10 cellular contexts compared by ENCODE assay signal in the genomic region with DNA sequence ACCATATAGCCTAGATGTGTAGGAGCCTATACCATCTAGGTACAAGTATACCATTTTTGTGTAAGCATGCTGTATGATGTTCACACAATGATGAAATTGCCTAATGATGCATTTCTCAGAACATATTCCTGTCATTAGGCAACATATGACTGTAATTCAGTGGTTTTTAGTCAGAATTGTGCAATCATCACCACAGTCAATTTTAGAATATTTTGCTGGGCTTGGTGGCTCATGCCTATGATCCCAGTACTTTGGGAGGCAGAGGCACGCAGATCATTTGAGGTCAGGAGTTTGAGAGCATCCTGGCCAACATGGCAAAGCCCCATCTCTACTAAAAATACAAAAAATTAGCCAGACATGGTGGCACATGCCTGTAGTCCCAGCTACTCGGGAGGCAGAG. TPM values are rescaled to one million over a fixed set of nuclear protein-coding genes. Genes with fewer than 3 reads are reported as not detected.
DNase-seq lines count a peak whose midpoint lies in the region; ATAC-seq and TF ChIP-seq lines count a peak whose summit lies in the region.
"Not testable (repeated sequence)": the region's sequence is repeated elsewhere in the genome, so short reads cannot be mapped to it uniquely, and the experiment has no call there.
"Had no signal": no experiment of that assay in that cellular context is flagged by ENCODE, and none has a peak within 500 bp of the region (broad histone marks: within the 10 kb centered on the region; RNA-seq: fewer than 3 reads in every experiment).

No MANE protein-coding gene starts in this region.

- H4K20me1 ChIP-seq in HCT116 (ENCODE audit: insufficient read depth) = peaks cover 13% of the 10 kb centered on the region

- ATAC-seq in HCT116 = not testable (repeated sequence)
- peak; percentile 75 for ATAC-seq in Right ventricle myocardium inferior
- ATAC-seq in mucosa of descending colon = peak; percentile 42

- peaks cover 97% of the 10 kb centered on the region for H3K79me2 ChIP-seq in HCT116 (ENCODE audit: insufficient read depth, low read length)

- TF ChIP-seq RAD21 in HCT116 (IDR thresholded peaks at IDR 0.05; ENCODE audit: low read depth) = not testable (repeated sequence)

- H3K27me3 ChIP-seq in HCT116 (ENCODE audit: insufficient read depth, low read length); breast epithelium: not testable (repeated sequence)

- not testable (repeated sequence) for TF ChIP-seq POLR2A in HCT116 (IDR thresholded peaks at IDR 0.05; ENCODE audit: borderline replicate concordance, extremely low read depth, insufficient read depth, insufficient read length); breast epithelium (IDR thresholded peaks at IDR 0.05)

- intact Hi-C loops in HCT116 (cut with micrococcal nuclease); Right ventricle myocardium inferior (cut with DNase I); mucosa of descending colon (cut with DNase I, micrococcal nuclease): not testable (repeated sequence)
- intact Hi-C loops in activated CD4-positive, alpha-beta memory T cell treated with anti-CD3 and anti-CD28 coated beads for 36 hours (cut with micrococcal nuclease) = loop anchor here (1.0 to 5.0 kb wide), 2 partner anchors 18 to 46 kb away; no protein-coding TSS in a partner anchor
- intact Hi-C loops in breast epithelium (cut with DNase I; ENCODE audit: low total_unique reads) = loop anchor here (5.0 kb wide), 1 partner anchor 399 kb away; no protein-coding TSS in a partner anchor

- H3K9ac ChIP-seq in HCT116 (ENCODE audit: low read length) = not testable (repeated sequence)

- not testable (repeated sequence) for H3K4me1 ChIP-seq in HCT116 (ENCODE audit: control insufficient read depth in 1 of 2, insufficient read depth in 2 of 2, low read length in 2 of 2); breast epithelium
- H3K4me1 ChIP-seq in mucosa of descending colon (ENCODE audit: low read depth) = peaks cover 27% of the 10 kb centered on the region

- H3K36me3 ChIP-seq in HCT116 (ENCODE audit: control insufficient read depth in 1 of 2, insufficient read depth in 2 of 2, low read length in 2 of 2); breast epithelium; mucosa of descending colon (ENCODE audit: low read depth): not testable (repeated sequence)

- H3K27ac Mint-ChIP-seq in activated CD4-positive, alpha-beta memory T cell treated with anti-CD3 and anti-CD28 coated beads for 36 hours = peak overlapping the region; percentile 62

- POLR2A ChIA-PET in HCT116 (lab: Charles Lee) = not testable (repeated sequence)
- POLR2A ChIA-PET in activated CD4-positive, alpha-beta memory T cell treated with anti-CD3 and anti-CD28 coated beads for 36 hours (lab: Charles Lee) = interaction anchor here (0.8 to 2.2 kb wide), 3 partner anchors 18 to 23 kb away, joined by 3 to 9 read pairs (median 4); partner anchors contain the start of gene UBE2R2

- H3K9me3 ChIP-seq in HCT116 (ENCODE audit: control insufficient read depth in 1 of 2, insufficient read depth in 1 of 2, low read depth in 1 of 2, low read length in 2 of 2); breast epithelium; mucosa of descending colon: not testable (repeated sequence)

- H3K36me3 Mint-ChIP-seq in activated CD4-positive, alpha-beta memory T cell treated with anti-CD3 and anti-CD28 coated beads for 36 hours = not testable (repeated sequence)

- H3K27ac ChIP-seq in HCT116 (ENCODE audit: low read depth, low read length) = not testable (repeated sequence)
- H3K27ac ChIP-seq in breast epithelium = peak overlapping the region; percentile 15 to 83

- H3K9me3 Mint-ChIP-seq in activated CD4-positive, alpha-beta memory T cell treated with anti-CD3 and anti-CD28 coated beads for 36 hours = not testable (repeated sequence)

- H3K4me3 ChIP-seq in HCT116 (replicated peaks in 1 of 2; ENCODE audit: low read depth in 1 of 2, low read length in 2 of 2); breast epithelium; mucosa of descending colon: not testable (repeated sequence)

- H3K4me3 Mint-ChIP-seq in activated CD4-positive, alpha-beta memory T cell treated with anti-CD3 and anti-CD28 coated beads for 36 hours = not testable (repeated sequence)

- not testable (repeated sequence) for H3K9me2 ChIP-seq in HCT116 (ENCODE audit: insufficient read depth)

- RAD21 ChIA-PET in HCT116 (lab: Charles Lee; ENCODE audit: low non-redundant PET in 1 of 2, low total read pairs in 2 of 2, uncharacterized antibody in 2 of 2, unreplicated experiment in 2 of 2) = not testable (repeated sequence)

- CTCF ChIA-PET in HCT116 (lab: Charles Lee) = not testable (repeated sequence)
- CTCF ChIA-PET in activated CD4-positive, alpha-beta memory T cell treated with anti-CD3 and anti-CD28 coated beads for 36 hours (lab: Charles Lee) = interaction anchor here (0.8 to 1.2 kb wide), 2 partner anchors 18 to 22 kb away, joined by 3 to 4 read pairs; no protein-coding TSS in a partner anchor

- not testable (repeated sequence) for H2AFZ ChIP-seq in HCT116 (ENCODE audit: low read depth, low read length, poor library complexity, severe bottlenecking)

- TF ChIP-seq CTCF in HCT116 (IDR thresholded peaks at IDR 0.05 in 2 of 3, conservative IDR thresholded peaks at IDR 0.05 in 1 of 3; ENCODE audit: borderline replicate concordance in 1 of 3, insufficient read depth in 1 of 3, low read depth in 2 of 3, low read length in 2 of 3); breast epithelium (IDR thresholded peaks at IDR 0.05); mucosa of descending colon (IDR thresholded peaks at IDR 0.05): not testable (repeated sequence)

- H3K4me1 Mint-ChIP-seq in activated CD4-positive, alpha-beta memory T cell treated with anti-CD3 and anti-CD28 coated beads for 36 hours (ENCODE audit: low read depth) = peaks cover 43% of the 10 kb centered on the region

- DNase-seq in AG08396 (ENCODE audit: low spot score) = peak; percentile 21
- DNase-seq in HCT116 (ENCODE audit: low read depth, low spot score); breast epithelium (ENCODE audit: low spot score in 2 of 2); Right ventricle myocardium inferior (ENCODE audit: missing footprints); mucosa of descending colon: not testable (repeated sequence)
- DNase-seq in NOMO-1 treated with dmso at 0.1 percent for 144 hours (lab: John Stamatoyannopoulos, UW; ENCODE audit: unreplicated experiment) = peak; percentile 71
- DNase-seq in activated CD4-positive, alpha-beta memory T cell treated with anti-CD3 and anti-CD28 coated beads for 36 hours = peak; percentile 52
- DNase-seq in stimulated activated CD4-positive, alpha-beta T cell treated with anti-CD3 and anti-CD28 coated beads, Interleukin-4, amount 100 ng/mL, for 24 hours = peak; percentile 32

- H3K27me3 Mint-ChIP-seq in activated CD4-positive, alpha-beta memory T cell treated with anti-CD3 and anti-CD28 coated beads for 36 hours = not testable (repeated sequence)

- not testable (repeated sequence) for H3K4me2 ChIP-seq in HCT116 (ENCODE audit: low read length)

- not testable (repeated sequence) for BruUV-seq in HCT116 (replicated peaks; lab: Mats Ljungman, UMichigan)

TF ChIP-seq in HCT116, 20 proteins besides CTCF, POLR2A, EP300 and RAD21:
- TF ChIP-seq CEBPB (IDR thresholded peaks at IDR 0.05; ENCODE audit: low read depth) = peak; percentile 48

RNA-seq across cellular contexts. Expression of gene UBE2R2, which starts 19.3 kb away (rescaled TPM):
- total RNA-seq in HCT116 (2021; ENCODE audit: unreplicated experiment) (47.0 TPM), breast epithelium (10 to 100 TPM; 21.2 to 35.0 (median 22.6) TPM), Right ventricle myocardium inferior (44.0 TPM), mucosa of descending colon (10 to 100 TPM; 32.1 to 55.5 (median 34.4) TPM)
- 32.0 and 35.8 TPM in 2 replicates for polyA plus RNA-seq in HCT116 (2012)
- total RNA-seq in activated CD4-positive, alpha-beta memory T cell treated with anti-CD3 and anti-CD28 coated beads for 36 hours = 10 to 100 TPM; 42.3 to 43.9 TPM

RNA-seq across cellular contexts. Expression of gene PRSS3, which starts 40.9 kb away (rescaled TPM):
- total RNA-seq in HCT116 (2021; ENCODE audit: unreplicated experiment) (66.3 TPM), breast epithelium (under 1 TPM in 1 of 3 donors, not detected in 2; 0.33 TPM), Right ventricle myocardium inferior (not detected), mucosa of descending colon (100 to 1,000 TPM; 107 to 326 (median 174) TPM)
- polyA plus RNA-seq in HCT116 (2012) = 138 and 146 TPM in 2 replicates
- total RNA-seq in activated CD4-positive, alpha-beta memory T cell treated with anti-CD3 and anti-CD28 coated beads for 36 hours = not detected
- total RNA-seq: A673, occipital lobe had no signal

Comparison
In these comparisons a context has a peak if more than half of its experiments do, and no peak if none do; other contexts are left out.
1. RNA of gene PRSS3, which starts 40.9 kb away (total RNA-seq): 107 to 326 TPM in mucosa of descending colon and 66.3 TPM in HCT116 (single experiment); 0.33 TPM in breast epithelium, not detected in activated CD4-positive, alpha-beta memory T cell treated with anti-CD3 and anti-CD28 coated beads for 36 hours and not detected in Right ventricle myocardium inferior (single experiment); every median in the first group is over 10 times any median in the second.